Comparison of ENCODE assay signal across 8 cellular contexts in the genomic region with DNA sequence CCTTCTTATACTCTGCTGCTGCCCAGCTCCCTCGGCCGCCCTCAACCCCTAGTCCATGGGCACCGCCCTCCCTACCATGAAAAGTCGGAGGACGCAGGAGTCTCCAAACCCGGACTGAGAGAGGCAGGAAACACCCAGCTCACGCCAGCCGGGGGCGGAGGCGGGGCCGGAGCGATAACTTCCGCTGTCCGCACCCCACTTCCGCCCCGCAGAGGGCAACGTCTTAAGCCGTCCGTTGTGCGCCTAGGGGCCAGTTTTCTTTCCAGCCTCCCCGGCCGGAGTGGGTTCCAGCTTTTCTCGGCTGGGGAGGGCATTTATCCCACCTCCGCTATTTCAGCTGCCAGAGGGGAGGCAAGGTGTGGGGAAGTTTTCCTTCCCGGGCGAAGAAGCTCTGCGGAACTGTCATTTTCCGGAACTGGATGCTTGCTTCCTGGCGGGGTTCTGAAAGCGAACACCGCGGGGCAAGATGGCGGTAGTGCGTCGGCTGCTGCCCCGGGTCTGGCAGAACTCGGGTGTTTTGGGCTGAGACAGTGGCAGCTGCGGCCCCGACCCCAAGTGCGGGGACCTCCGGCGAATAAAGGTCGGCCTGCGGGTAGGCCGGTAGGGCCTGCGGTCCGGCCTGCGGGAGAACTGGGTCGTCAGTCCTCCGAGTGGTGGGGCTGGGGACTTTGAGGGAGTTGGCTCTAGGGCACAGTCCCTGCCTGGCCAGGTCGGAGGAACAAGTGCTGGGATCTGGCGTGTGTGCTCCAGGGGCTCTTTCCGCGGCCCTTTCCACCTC. TPM values are rescaled to one million over a fixed set of nuclear protein-coding genes. Genes with fewer than 3 reads are reported as not detected.
A peak's percentile ranks its signal among the peaks of the same experiment; 100 is the strongest.
DNase-seq lines count a peak whose midpoint lies in the region; ATAC-seq and TF ChIP-seq lines count a peak whose summit lies in the region.

A gene with protein sequence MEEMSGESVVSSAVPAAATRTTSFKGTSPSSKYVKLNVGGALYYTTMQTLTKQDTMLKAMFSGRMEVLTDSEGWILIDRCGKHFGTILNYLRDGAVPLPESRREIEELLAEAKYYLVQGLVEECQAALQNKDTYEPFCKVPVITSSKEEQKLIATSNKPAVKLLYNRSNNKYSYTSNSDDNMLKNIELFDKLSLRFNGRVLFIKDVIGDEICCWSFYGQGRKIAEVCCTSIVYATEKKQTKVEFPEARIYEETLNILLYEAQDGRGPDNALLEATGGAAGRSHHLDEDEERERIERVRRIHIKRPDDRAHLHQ (minus strand): TSS at position 116 of the 778 bp plus-strand sequence. CDS start 38 bp downstream, at position 78.
A gene with protein sequence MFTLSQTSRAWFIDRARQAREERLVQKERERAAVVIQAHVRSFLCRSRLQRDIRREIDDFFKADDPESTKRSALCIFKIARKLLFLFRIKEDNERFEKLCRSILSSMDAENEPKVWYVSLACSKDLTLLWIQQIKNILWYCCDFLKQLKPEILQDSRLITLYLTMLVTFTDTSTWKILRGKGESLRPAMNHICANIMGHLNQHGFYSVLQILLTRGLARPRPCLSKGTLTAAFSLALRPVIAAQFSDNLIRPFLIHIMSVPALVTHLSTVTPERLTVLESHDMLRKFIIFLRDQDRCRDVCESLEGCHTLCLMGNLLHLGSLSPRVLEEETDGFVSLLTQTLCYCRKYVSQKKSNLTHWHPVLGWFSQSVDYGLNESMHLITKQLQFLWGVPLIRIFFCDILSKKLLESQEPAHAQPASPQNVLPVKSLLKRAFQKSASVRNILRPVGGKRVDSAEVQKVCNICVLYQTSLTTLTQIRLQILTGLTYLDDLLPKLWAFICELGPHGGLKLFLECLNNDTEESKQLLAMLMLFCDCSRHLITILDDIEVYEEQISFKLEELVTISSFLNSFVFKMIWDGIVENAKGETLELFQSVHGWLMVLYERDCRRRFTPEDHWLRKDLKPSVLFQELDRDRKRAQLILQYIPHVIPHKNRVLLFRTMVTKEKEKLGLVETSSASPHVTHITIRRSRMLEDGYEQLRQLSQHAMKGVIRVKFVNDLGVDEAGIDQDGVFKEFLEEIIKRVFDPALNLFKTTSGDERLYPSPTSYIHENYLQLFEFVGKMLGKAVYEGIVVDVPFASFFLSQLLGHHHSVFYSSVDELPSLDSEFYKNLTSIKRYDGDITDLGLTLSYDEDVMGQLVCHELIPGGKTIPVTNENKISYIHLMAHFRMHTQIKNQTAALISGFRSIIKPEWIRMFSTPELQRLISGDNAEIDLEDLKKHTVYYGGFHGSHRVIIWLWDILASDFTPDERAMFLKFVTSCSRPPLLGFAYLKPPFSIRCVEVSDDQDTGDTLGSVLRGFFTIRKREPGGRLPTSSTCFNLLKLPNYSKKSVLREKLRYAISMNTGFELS (plus strand): TSS at position 450 of the 778 bp plus-strand sequence. CDS start 5,918 bp downstream, outside the sequence.

- H3K36me3 Mint-ChIP-seq in activated naive CD4-positive, alpha-beta T cell treated with anti-CD3 and anti-CD28 coated beads for 36 hours (ENCODE audit: low read depth), result peaks cover 1% of the 10 kb centered on the region

- peak within 1 kb of the TSS; percentile 94 for H3K27ac ChIP-seq in SK-N-MC
- peak within 1 kb of the TSS; percentile 88 to 98 (median 94) for H3K27ac ChIP-seq in gastroesophageal sphincter
- H3K27ac ChIP-seq in substantia nigra (ENCODE audit: low read depth, low read length, poor library complexity, severe bottlenecking), result peak within 1 kb of the TSS; percentile 92

- H3K4me3 ChIP-seq in GM08714 (ENCODE audit: low read length) (peak within 1 kb of the TSS; percentile 90), SK-N-MC (peak within 1 kb of the TSS; percentile 91), gastroesophageal sphincter (peak within 1 kb of the TSS; percentile 91 to 94)

- peak in 2 of 4 experiments; percentile 32 to 53 for TF ChIP-seq CTCF in gastroesophageal sphincter (IDR thresholded peaks at IDR 0.05)

- H3K9me3 ChIP-seq in SK-N-MC (ENCODE audit: low read depth, low read length), result no peaks in the 10 kb centered on the region
- no peaks in the 10 kb centered on the region for H3K9me3 ChIP-seq in gastroesophageal sphincter

- H3K27me3 ChIP-seq in gastroesophageal sphincter, result no peaks in the 10 kb centered on the region

- no peaks in the 10 kb centered on the region for H3K9me3 Mint-ChIP-seq in activated naive CD4-positive, alpha-beta T cell treated with anti-CD3 and anti-CD28 coated beads for 36 hours

- 0 to 2% methylated on average over 6 to 10 of the region's 54 CpGs for WGBS in gastroesophageal sphincter (ENCODE audit: low coverage in 1 of 2), 2 donors

- peaks cover 49% of the 10 kb centered on the region for H3K4me1 Mint-ChIP-seq in activated naive CD4-positive, alpha-beta T cell treated with anti-CD3 and anti-CD28 coated beads for 36 hours (ENCODE audit: low read depth)

- TF ChIP-seq POLR2A in gastroesophageal sphincter (IDR thresholded peaks at IDR 0.05), result peak; percentile 39 to 50

- no peaks in the 10 kb centered on the region for H3K27me3 Mint-ChIP-seq in activated naive CD4-positive, alpha-beta T cell treated with anti-CD3 and anti-CD28 coated beads for 36 hours (ENCODE audit: low read depth)

- TF ChIP-seq EP300 in gastroesophageal sphincter (IDR thresholded peaks at IDR 0.05), result no peak

- DNase-seq in NCI-H1092 (lab: John Stamatoyannopoulos, UW) (peak; percentile 71), SK-N-MC (ENCODE audit: low read depth, low spot score) (peak; percentile 64), nucleus accumbens (lab: John Stamatoyannopoulos, UW) (peak in 54 of 56 donors; percentile 43 to 94 (median 82)), substantia nigra (lab: John Stamatoyannopoulos, UW) (peak in 48 of 49 donors; percentile 39 to 93 (median 80))
- DNase-seq in activated naive CD4-positive, alpha-beta T cell treated with anti-CD3 and anti-CD28 coated beads for 36 hours, result peak; percentile 87

- intact Hi-C loops in activated naive CD4-positive, alpha-beta T cell treated with anti-CD3 and anti-CD28 coated beads for 36 hours (cut with micrococcal nuclease), result loop anchor here (1.0 to 2.0 kb wide), 5 partner anchors 45 to 425 kb away; a partner anchor contains a TSS

- peak within 1 kb of the TSS; percentile 97 for H3K4me3 Mint-ChIP-seq in activated naive CD4-positive, alpha-beta T cell treated with anti-CD3 and anti-CD28 coated beads for 36 hours

- H3K27ac Mint-ChIP-seq in activated naive CD4-positive, alpha-beta T cell treated with anti-CD3 and anti-CD28 coated beads for 36 hours, result peak within 1 kb of the TSS; percentile 98

- peak; percentile 90 for ATAC-seq in HG02610 (IDR thresholded peaks at IDR 0.05; ENCODE audit: unreplicated experiment)
- peak; percentile 98 for ATAC-seq in gastroesophageal sphincter

- peak within 1 kb of the TSS; percentile 94 for H3K9ac ChIP-seq in SK-N-MC (ENCODE audit: insufficient read length)

- peaks cover 2 to 72% (median 24%) of the 10 kb centered on the region in 3 donors for H3K4me1 ChIP-seq in gastroesophageal sphincter

- H3K36me3 ChIP-seq in SK-N-MC (ENCODE audit: insufficient read depth, low read length) (no peaks in the 10 kb centered on the region), gastroesophageal sphincter (peaks cover 0 to 9% of the 10 kb centered on the region in 2 donors)

- CTCF ChIA-PET in activated naive CD4-positive, alpha-beta T cell treated with anti-CD3 and anti-CD28 coated beads for 36 hours (lab: Charles Lee), result interaction anchor here (1.3 kb wide), 2 partner anchors 44 to 89 kb away, joined by 3 to 4 read pairs; no protein-coding TSS in a partner anchor

RNA-seq across cellular contexts. Expression of the first gene that starts in this region (rescaled TPM):
- 10 to 100 TPM; 31.1 to 33.4 TPM for total RNA-seq in activated naive CD4-positive, alpha-beta T cell treated with anti-CD3 and anti-CD28 coated beads for 36 hours
- total RNA-seq in gastroesophageal sphincter, result 100 to 1,000 TPM in 1 of 4 donors, 10 to 100 TPM in 3; 76.8 to 104 (median 94.5) TPM

RNA-seq across cellular contexts. Expression of the second gene that starts in this region (rescaled TPM):
- total RNA-seq in activated naive CD4-positive, alpha-beta T cell treated with anti-CD3 and anti-CD28 coated beads for 36 hours, result 10 to 100 TPM; 26.2 to 26.6 TPM
- 10 to 100 TPM; 45.2 to 63.6 (median 62.8) TPM for total RNA-seq in gastroesophageal sphincter

Comparison
In these comparisons a context has a peak if more than half of its experiments do, and no peak if none do; other contexts are left out.
1. Peak in every context shown above with its lines: DNase-seq, ATAC-seq, H3K4me3 ChIP-seq and H3K27ac ChIP-seq.